Comparison of ENCODE assay signal across 8 cellular contexts in the genomic region with DNA sequence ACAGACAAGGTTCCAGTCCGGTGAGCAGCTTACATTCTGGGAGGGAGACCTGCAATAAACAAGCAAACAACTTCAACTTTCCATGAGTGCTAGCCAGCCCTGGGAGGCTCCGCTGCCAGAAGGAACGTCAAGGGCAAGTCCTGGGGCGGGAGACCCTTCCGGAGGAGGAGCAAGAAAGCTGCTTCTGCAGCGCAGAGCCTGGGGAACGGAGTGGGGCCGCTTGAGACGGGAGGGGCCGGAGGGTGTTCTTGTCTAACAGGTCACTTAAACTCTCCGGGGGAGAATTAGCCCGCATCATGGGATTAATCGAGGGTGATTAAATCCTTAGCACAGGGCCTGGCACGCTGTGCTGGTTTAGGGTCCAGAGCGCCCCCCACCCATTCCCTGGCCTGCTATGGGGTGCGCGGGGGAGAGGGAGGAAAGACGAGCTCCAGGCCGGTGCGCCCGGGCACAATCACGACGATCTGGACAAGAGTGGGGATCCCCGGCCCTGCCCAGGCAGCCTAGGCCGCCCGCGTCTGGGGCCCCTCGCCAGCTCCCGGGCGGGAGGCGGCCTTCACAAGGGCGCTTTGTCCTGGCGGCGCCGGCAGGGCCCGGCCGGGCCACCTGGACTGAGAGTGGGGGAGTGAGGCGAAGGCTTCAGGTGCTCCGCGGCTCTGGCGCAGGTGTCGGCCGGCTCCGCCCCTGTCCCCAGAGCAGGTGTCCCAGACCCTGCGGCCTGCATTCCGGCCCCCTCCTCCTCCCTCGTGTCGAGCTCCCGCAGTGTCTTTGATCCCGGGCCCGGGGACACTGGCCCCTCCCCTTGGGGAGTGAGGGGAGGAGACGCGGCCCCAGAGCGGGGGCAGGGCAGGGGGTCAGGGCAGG. TPM values are rescaled to one million over a fixed set of nuclear protein-coding genes. Genes with fewer than 3 reads are reported as not detected.
DNase-seq lines count a peak whose midpoint lies in the region; ATAC-seq and TF ChIP-seq lines count a peak whose summit lies in the region.

No MANE protein-coding gene starts in this region.

- ATAC-seq in thoracic aorta (ENCODE audit: insufficient number of reproducible peaks, low FRiP score, low read depth) (no peak), GM19023 (IDR thresholded peaks at IDR 0.05; ENCODE audit: unreplicated experiment) (no peak), HG03095 (IDR thresholded peaks at IDR 0.05; ENCODE audit: unreplicated experiment) (no peak), HG03139 (IDR thresholded peaks at IDR 0.05; ENCODE audit: unreplicated experiment) (no peak)

- H4K20me1 ChIP-seq in BLaER1 treated with 17β-estradiol and CSF1 and Interleukin-3, amounts not matched to agents 10 nM and 100 nM: peaks cover 0 to 32% (median 3%) of the 10 kb centered on the region in 11 experiments; a peak in 9 of 22 replicates

- H3K27ac ChIP-seq in BLaER1 treated with 17β-estradiol and CSF1 and Interleukin-3, amounts not matched to agents 10 nM and 100 nM: peak overlapping the region in 6 of 11 experiments; percentile 53 to 76 (median 68); a peak in 9 of 22 replicates
- no peak overlapping the region for H3K27ac ChIP-seq in thoracic aorta

- H3K9ac ChIP-seq in BLaER1 treated with 17β-estradiol and CSF1 and Interleukin-3, amounts not matched to agents 10 nM and 100 nM: peak overlapping the region; percentile 6 to 80 (median 64); a peak in 19 of 22 replicates

- H3K4me1 Mint-ChIP-seq in activated T-cell treated with anti-CD3 and anti-CD28 coated beads, Interleukin-2, amount 50 U/mL, for 24 hours (ENCODE audit: low read depth): peaks cover 28% of the 10 kb centered on the region
- peaks cover 33 to 45% of the 10 kb centered on the region in 2 donors for H3K4me1 Mint-ChIP-seq in immature natural killer cell

- no peaks in the 10 kb centered on the region for H3K9me3 ChIP-seq in BLaER1 treated with 17β-estradiol and CSF1 and Interleukin-3, amounts not matched to agents 10 nM and 100 nM (replicated peaks in 1 of 11)
- no peaks in the 10 kb centered on the region for H3K9me3 ChIP-seq in thoracic aorta

- H3K4me2 ChIP-seq in BLaER1 treated with 17β-estradiol and CSF1 and Interleukin-3, amounts not matched to agents 10 nM and 100 nM: peak overlapping the region; percentile 86 to 99 (median 91)

- no peak for TF ChIP-seq CTCF in thoracic aorta (IDR thresholded peaks at IDR 0.05)

- peaks cover 32 to 87% (median 71%) of the 10 kb centered on the region in 10 experiments for H3K4me1 ChIP-seq in BLaER1 treated with 17β-estradiol and CSF1 and Interleukin-3, amounts not matched to agents 10 nM and 100 nM
- peaks cover 12 to 23% of the 10 kb centered on the region in 2 donors for H3K4me1 ChIP-seq in thoracic aorta (ENCODE audit: control insufficient read depth in 1 of 2, low read depth in 2 of 2)

- H3K27me3 Mint-ChIP-seq in activated T-cell treated with anti-CD3 and anti-CD28 coated beads, Interleukin-2, amount 50 U/mL, for 24 hours: peaks cover 16% of the 10 kb centered on the region
- H3K27me3 Mint-ChIP-seq in immature natural killer cell (ENCODE audit: low read depth in 3 of 3): peaks cover 4 to 19% (median 15%) of the 10 kb centered on the region in 3 donors

- peaks cover 36 to 56% (median 47%) of the 10 kb centered on the region in 11 experiments for H3K27me3 ChIP-seq in BLaER1 treated with 17β-estradiol and CSF1 and Interleukin-3, amounts not matched to agents 10 nM and 100 nM
- H3K27me3 ChIP-seq in thoracic aorta (replicated peaks; ENCODE audit: insufficient read depth): peaks cover 6% of the 10 kb centered on the region

- H3K36me3 ChIP-seq in BLaER1 treated with 17β-estradiol and CSF1 and Interleukin-3, amounts not matched to agents 10 nM and 100 nM: 0 out of 22 replicates have a peak, but pooled peaks cover 0 to 7% (median 0%) of the 10 kb centered on the region in 11 experiments
- no peaks in the 10 kb centered on the region for H3K36me3 ChIP-seq in thoracic aorta

- DNase-seq in NCI-H1048 (lab: John Stamatoyannopoulos, UW): peak; percentile 36
- DNase-seq in activated T-cell treated with anti-CD3 and anti-CD28 coated beads, Interleukin-2, amount 50 U/mL, for 24 hours: peak; percentile 46
- no peak for DNase-seq in immature natural killer cell
- no peak for DNase-seq in thoracic aorta (ENCODE audit: low spot score)

- peak overlapping the region; percentile 24 for H3K4me3 Mint-ChIP-seq in activated T-cell treated with anti-CD3 and anti-CD28 coated beads, Interleukin-2, amount 50 U/mL, for 24 hours
- peak overlapping the region; percentile 52 to 78 (median 70) for H3K4me3 Mint-ChIP-seq in immature natural killer cell

- H3K4me3 ChIP-seq in BLaER1 treated with 17β-estradiol and CSF1 and Interleukin-3, amounts not matched to agents 10 nM and 100 nM: peak overlapping the region; percentile 38 to 70 (median 58); a peak in 19 of 20 replicates
- peak overlapping the region; percentile 57 for H3K4me3 ChIP-seq in thoracic aorta

- no peaks in the 10 kb centered on the region for H3K9me3 Mint-ChIP-seq in activated T-cell treated with anti-CD3 and anti-CD28 coated beads, Interleukin-2, amount 50 U/mL, for 24 hours
- no peaks in the 10 kb centered on the region for H3K9me3 Mint-ChIP-seq in immature natural killer cell

- H3K36me3 Mint-ChIP-seq in activated T-cell treated with anti-CD3 and anti-CD28 coated beads, Interleukin-2, amount 50 U/mL, for 24 hours (ENCODE audit: low read depth): peaks cover 10% of the 10 kb centered on the region
- H3K36me3 Mint-ChIP-seq in immature natural killer cell: peaks cover 0 to 4% (median 0%) of the 10 kb centered on the region in 3 donors

- H3K27ac Mint-ChIP-seq in activated T-cell treated with anti-CD3 and anti-CD28 coated beads, Interleukin-2, amount 50 U/mL, for 24 hours: peak overlapping the region; percentile 44
- no peak overlapping the region for H3K27ac Mint-ChIP-seq in immature natural killer cell

RNA-seq across cellular contexts. Expression of a gene that starts 0.7 kb away (rescaled TPM):
- polyA plus RNA-seq in immature natural killer cell: under 1 TPM in 1 of 3 donors, not detected in 2; 0.96 TPM
- 1 to 10 TPM in 1 of 2 donors, not detected in 1; 3.1 TPM for total RNA-seq in thoracic aorta

RNA-seq across cellular contexts. Expression of a gene that starts 4.1 kb away (rescaled TPM):
- 10 to 100 TPM; 51.0 to 69.9 (median 51.2) TPM for polyA plus RNA-seq in immature natural killer cell
- total RNA-seq in thoracic aorta: 10 to 100 TPM; 12.1 to 19.8 TPM

RNA-seq across cellular contexts. Expression of a gene that starts 14.7 kb away (rescaled TPM):
- polyA plus RNA-seq in immature natural killer cell: not detected
- total RNA-seq in thoracic aorta: 1 to 10 TPM in 1 of 2 donors, not detected in 1; 9.0 TPM

RNA-seq across cellular contexts. Expression of a gene that starts 36.3 kb away (rescaled TPM):
- polyA plus RNA-seq in immature natural killer cell: under 1 TPM in 2 of 3 donors, not detected in 1; 0.08 to 0.09 TPM
- total RNA-seq in thoracic aorta: 10 to 100 TPM in 1 of 2 donors, 1 to 10 TPM in 1; 9.5 to 10.4 TPM

Comparison
In these comparisons a context has a peak if more than half of its experiments do, and no peak if none do; other contexts are left out.
1. H3K27ac ChIP-seq: peak in BLaER1 treated with 17β-estradiol and CSF1 and Interleukin-3, amounts not matched to agents 10 nM and 100 nM (6 of 11); none in thoracic aorta (0 of 2).
2. DNase-seq: peak in NCI-H1048 (single experiment) and activated T-cell treated with anti-CD3 and anti-CD28 coated beads, Interleukin-2, amount 50 U/mL, for 24 hours (single experiment); none in immature natural killer cell (0 of 3) and thoracic aorta (single experiment).